In genomic region chr12:99966429-99966828, GRCh38 we compare ENCODE assay signal across 34 cellular contexts.
"Had no signal": no experiment of that assay in that cellular context is flagged by ENCODE, and none has a peak within 500 bp of the region (broad histone marks: within the 10 kb centered on the region; RNA-seq: fewer than 3 reads in every experiment).

No MANE protein-coding gene starts in this region.

- H3K9me3 ChIP-seq: MG63 had no signal

- DNase-seq: Karpas-422, Kasumi-1, MG63, MM.1S, MV-4-11, NCI-H1048, NCI-H1092, NCI-H1092 treated with DMSO at 0.1 percent for 48 hours, NCI-H1105, NCI-H1105 treated with DMSO at 0.1 percent for 48 hours, NCI-H1417, NCI-H1417 treated with DMSO at 0.1 percent for 48 hours, NCI-H1436, NCI-H1436 treated with DMSO at 0.1 percent for 48 hours, NCI-H146, NCI-H1694, NCI-H1694 treated with DMSO at 0.1 percent for 48 hours, NCI-H187, NCI-H187 treated with DMSO at 0.1 percent for 48 hours, NCI-H1930, NCI-H2029, NCI-H2029 treated with DMSO at 0.1 percent for 48 hours, NCI-H2081, NCI-H2081 treated with DMSO at 0.1 percent for 48 hours, NCI-H2107, NCI-H2171, NCI-H2171 treated with DMSO at 0.1 percent for 48 hours, NCI-H2227 treated with DMSO at 0.1 percent for 48 hours, NCI-H226, NCI-H345, NCI-H446, NCI-H446 treated with DMSO at 0.1 percent for 48 hours, NCI-H510A, NCI-H510A treated with DMSO at 0.1 percent for 48 hours had no signal

- H3K4me3 ChIP-seq: MG63 had no signal

- H3K36me3 ChIP-seq: MG63 had no signal
